Comparison of ENCODE assay signal across 26 cellular contexts in the genomic region with DNA sequence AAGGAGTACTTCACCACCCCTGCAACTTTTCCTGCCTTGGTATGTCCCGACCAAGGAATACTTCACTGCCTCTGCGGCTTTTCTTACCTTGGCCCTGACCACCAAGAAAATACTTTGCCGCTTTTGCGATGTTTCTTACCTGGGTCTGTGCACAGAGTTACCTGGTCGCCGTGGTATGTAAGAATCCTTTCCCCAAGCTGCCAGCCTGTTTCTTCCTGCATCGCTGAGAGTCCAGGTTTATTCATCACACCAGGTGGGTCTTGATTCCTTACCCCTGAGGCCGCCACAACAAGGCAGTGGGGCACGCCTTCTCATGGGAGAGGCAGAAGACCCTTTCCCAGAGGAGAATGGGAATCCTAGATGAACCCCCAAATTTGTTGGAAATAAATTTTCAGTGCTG.
"Had no signal": no experiment of that assay in that cellular context is flagged by ENCODE, and none has a peak within 500 bp of the region (broad histone marks: within the 10 kb centered on the region; RNA-seq: fewer than 3 reads in every experiment).

No MANE protein-coding gene starts in this region.

- H3K27me3 ChIP-seq: brain microvascular endothelial cell, esophagus muscularis mucosa, foreskin keratinocyte, gastrocnemius medialis, heart left ventricle had no signal

- ATAC-seq: activated CD4-positive, alpha-beta T cell treated with anti-CD3 and anti-CD28 coated beads for 36 hours; activated T-cell treated with anti-CD3 and anti-CD28 coated beads, Interleukin-2, amount 50 U/mL, for 72 hours; effector memory CD8-positive, alpha-beta T cell; foreskin keratinocyte; gastrocnemius medialis; heart left ventricle had no signal

- H3K4me3 ChIP-seq: esophagus muscularis mucosa, gastrocnemius medialis, heart left ventricle had no signal

- H3K27ac ChIP-seq: brain microvascular endothelial cell, esophagus muscularis mucosa, foreskin keratinocyte, gastrocnemius medialis, heart left ventricle had no signal

- DNase-seq: activated CD4-positive, alpha-beta memory T cell treated with anti-CD3 and anti-CD28 coated beads, Interleukin-2, amount 10 ng/mL, durations not matched to agents 7 days and 5 days; activated CD4-positive, alpha-beta T cell treated with anti-CD3 and anti-CD28 coated beads for 36 hours; activated CD4-positive, alpha-beta T cell treated with anti-CD3 and anti-CD28 coated beads, Interleukin-2, amount 10 ng/mL, durations not matched to agents 24 days and 14 days; activated CD4-positive, CD25-positive, alpha-beta regulatory T cell; activated CD4-positive, CD25-positive, alpha-beta regulatory T cell treated with anti-CD3 and anti-CD28 coated beads, Interleukin-2, amount 50 U/mL, for 72 hours; activated CD8-positive, alpha-beta memory T cell treated with anti-CD3 and anti-CD28 coated beads, Interleukin-2, amount 50 U/mL, for 48 hours; activated gamma-delta T cell treated with Interleukin-2 at 50 U/mL for 16 hours; activated naive CD4-positive, alpha-beta T cell treated with anti-CD3 and anti-CD28 coated beads, Interleukin-2, amount 50 U/mL, for 16 hours; activated naive CD4-positive, alpha-beta T cell treated with Interleukin-2 at 50 U/mL for 16 hours; activated T-cell treated with anti-CD3 and anti-CD28 coated beads for 4 hours; activated T-cell treated with anti-CD3 and anti-CD28 coated beads, Interleukin-2, amount 50 U/mL, for 24 hours; activated T-cell treated with anti-CD3 and anti-CD28 coated beads, Interleukin-2, amount 50 U/mL, for 72 hours; amniotic stem cell; anterior cingulate cortex; brain microvascular endothelial cell; cortex of kidney; dermis blood vessel endothelial cell; effector CD4-positive, alpha-beta T cell; effector memory CD8-positive, alpha-beta T cell; erythroblast; foreskin keratinocyte; gastrocnemius medialis; glutamatergic neuron; heart left ventricle; T-helper 2 cell had no signal

- H3K36me3 ChIP-seq: brain microvascular endothelial cell, esophagus muscularis mucosa, gastrocnemius medialis, heart left ventricle had no signal

- H3K4me1 ChIP-seq: esophagus muscularis mucosa, foreskin keratinocyte, gastrocnemius medialis, heart left ventricle had no signal

- H3K9me3 ChIP-seq: esophagus muscularis mucosa, gastrocnemius medialis, heart left ventricle had no signal
